Comparison of ENCODE assay signal across 25 cellular contexts in genomic region chr10:124527996-124528395, GRCh38.
"Had no signal": no experiment of that assay in that cellular context is flagged by ENCODE, and none has a peak within 500 bp of the region (broad histone marks: within the 10 kb centered on the region; RNA-seq: fewer than 3 reads in every experiment).

No MANE protein-coding gene starts in this region.

- FAIRE-seq: endothelial cell of umbilical vein, keratinocyte, urothelium cell line had no signal

- H3K27ac ChIP-seq: colonic mucosa, esophagus muscularis mucosa, left lung, lower lobe of right lung, ovary, right lobe of liver, testis, tibial artery, upper lobe of left lung had no signal

- H3K36me3 ChIP-seq: colonic mucosa, esophagus muscularis mucosa, left lung, lower lobe of right lung, ovary, right lobe of liver, tibial artery, upper lobe of left lung had no signal

- H3K9me3 ChIP-seq: colonic mucosa, esophagus muscularis mucosa, left lung, lower lobe of right lung, ovary, right lobe of liver, testis, tibial artery, upper lobe of left lung had no signal

- H3K4me3 ChIP-seq: colonic mucosa, esophagus muscularis mucosa, left lung, lower lobe of right lung, ovary, right lobe of liver, smooth muscle cell, testis, tibial artery, upper lobe of left lung had no signal

- H3K4me1 ChIP-seq: colonic mucosa had no signal

- H3K27me3 ChIP-seq: colonic mucosa, esophagus muscularis mucosa, left lung, ovary, right lobe of liver, testis, tibial artery, upper lobe of left lung had no signal

- DNase-seq: central memory CD4-positive, alpha-beta T cell; colonic mucosa; effector memory CD4-positive, alpha-beta T cell; foreskin melanocyte; naive thymus-derived CD8-positive, alpha-beta T cell; nephron progenitor cell; occipital lobe; ovary; retina; right lobe of liver; stimulated activated CD4-positive, alpha-beta T cell treated with anti-CD3 and anti-CD28 coated beads, Interleukin-2, amount 100 ng/mL, for 24 hours; stimulated activated CD4-positive, alpha-beta T cell treated with anti-CD3 and anti-CD28 coated beads, Interleukin-4, amount 100 ng/mL, for 24 hours; stimulated activated naive CD8-positive, alpha-beta T cell treated with anti-CD3 and anti-CD28 coated beads, Interleukin-15, Interleukin-2, amounts not matched to agents 100 U/mL and 50 U/mL, for 24 hours; substantia nigra; testis; tibial artery; upper lobe of left lung had no signal

- ATAC-seq: left lung; lower lobe of right lung; naive thymus-derived CD8-positive, alpha-beta T cell; right lobe of liver; stimulated activated effector memory CD8-positive, alpha-beta T cell treated with anti-CD3 and anti-CD28 coated beads, Interleukin-12 subunit alpha, Interleukin-12 subunit beta, amount 100 ng/mL, for 72 hours; stimulated activated naive CD8-positive, alpha-beta T cell treated with anti-CD3 and anti-CD28 coated beads, Interleukin-15, Interleukin-2, amounts not matched to agents 100 U/mL and 50 U/mL, for 24 hours had no signal
